ENCODE assay signal across 1 cellular context in the genomic region with DNA sequence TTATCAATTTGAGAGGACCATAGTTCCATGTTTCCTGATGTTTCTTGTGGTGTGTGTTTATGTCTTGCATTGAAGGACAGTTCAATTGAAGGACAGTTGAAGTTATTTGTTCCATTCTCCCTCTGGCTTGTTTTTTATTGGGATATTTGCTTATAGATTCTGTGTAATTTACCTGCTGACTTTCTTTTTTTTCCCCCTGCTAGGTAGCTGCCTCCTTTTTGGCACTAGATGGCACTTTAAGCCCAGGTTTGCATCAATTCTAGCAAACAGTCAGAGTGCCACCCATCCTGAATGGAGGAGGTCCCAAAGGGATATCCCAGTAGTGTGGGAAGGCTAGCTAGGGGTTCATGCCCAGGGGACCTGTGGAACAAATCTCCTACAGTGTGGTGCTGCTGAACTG.
TF ChIP-seq lines count a peak whose summit lies in the region.

No MANE protein-coding gene starts in this region.

TF ChIP-seq in SK-N-SH treated with all-trans-retinoic acid at 6 μM for 48 hours, 23 proteins besides CTCF, POLR2A, EP300 and RAD21 (continued from another document):
- TF ChIP-seq, protein P1, sequence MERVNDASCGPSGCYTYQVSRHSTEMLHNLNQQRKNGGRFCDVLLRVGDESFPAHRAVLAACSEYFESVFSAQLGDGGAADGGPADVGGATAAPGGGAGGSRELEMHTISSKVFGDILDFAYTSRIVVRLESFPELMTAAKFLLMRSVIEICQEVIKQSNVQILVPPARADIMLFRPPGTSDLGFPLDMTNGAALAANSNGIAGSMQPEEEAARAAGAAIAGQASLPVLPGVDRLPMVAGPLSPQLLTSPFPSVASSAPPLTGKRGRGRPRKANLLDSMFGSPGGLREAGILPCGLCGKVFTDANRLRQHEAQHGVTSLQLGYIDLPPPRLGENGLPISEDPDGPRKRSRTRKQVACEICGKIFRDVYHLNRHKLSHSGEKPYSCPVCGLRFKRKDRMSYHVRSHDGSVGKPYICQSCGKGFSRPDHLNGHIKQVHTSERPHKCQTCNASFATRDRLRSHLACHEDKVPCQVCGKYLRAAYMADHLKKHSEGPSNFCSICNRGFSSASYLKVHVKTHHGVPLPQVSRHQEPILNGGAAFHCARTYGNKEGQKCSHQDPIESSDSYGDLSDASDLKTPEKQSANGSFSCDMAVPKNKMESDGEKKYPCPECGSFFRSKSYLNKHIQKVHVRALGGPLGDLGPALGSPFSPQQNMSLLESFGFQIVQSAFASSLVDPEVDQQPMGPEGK (CRISPR knock-in tag; IDR thresholded peaks at IDR 0.05; ENCODE audit: borderline replicate concordance): no peak
- TF ChIP-seq, protein P2, sequence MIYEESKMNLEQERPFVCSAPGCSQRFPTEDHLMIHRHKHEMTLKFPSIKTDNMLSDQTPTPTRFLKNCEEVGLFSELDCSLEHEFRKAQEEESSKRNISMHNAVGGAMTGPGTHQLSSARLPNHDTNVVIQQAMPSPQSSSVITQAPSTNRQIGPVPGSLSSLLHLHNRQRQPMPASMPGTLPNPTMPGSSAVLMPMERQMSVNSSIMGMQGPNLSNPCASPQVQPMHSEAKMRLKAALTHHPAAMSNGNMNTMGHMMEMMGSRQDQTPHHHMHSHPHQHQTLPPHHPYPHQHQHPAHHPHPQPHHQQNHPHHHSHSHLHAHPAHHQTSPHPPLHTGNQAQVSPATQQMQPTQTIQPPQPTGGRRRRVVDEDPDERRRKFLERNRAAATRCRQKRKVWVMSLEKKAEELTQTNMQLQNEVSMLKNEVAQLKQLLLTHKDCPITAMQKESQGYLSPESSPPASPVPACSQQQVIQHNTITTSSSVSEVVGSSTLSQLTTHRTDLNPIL (CRISPR knock-in tag; IDR thresholded peaks at IDR 0.05; ENCODE audit: low read depth): no peak
- TF ChIP-seq ZFP3 (CRISPR knock-in tag; IDR thresholded peaks at IDR 0.05) (no peak), TCF4 (CRISPR knock-in tag; IDR thresholded peaks at IDR 0.05; ENCODE audit: borderline replicate concordance) (no peak)
